9 cellular contexts compared by ENCODE assay signal in genomic region chr20:31868853-31869672, GRCh38. TPM values are rescaled to one million over a fixed set of nuclear protein-coding genes. Genes with fewer than 3 reads are reported as not detected.
DNase-seq lines count a peak whose midpoint lies in the region; ATAC-seq and TF ChIP-seq lines count a peak whose summit lies in the region.
"Had no signal": no experiment of that assay in that cellular context is flagged by ENCODE, and none has a peak within 500 bp of the region (broad histone marks: within the 10 kb centered on the region; RNA-seq: fewer than 3 reads in every experiment).

No MANE protein-coding gene starts in this region.

- CTCF ChIA-PET in activated naive CD4-positive, alpha-beta T cell treated with anti-CD3 and anti-CD28 coated beads, Interleukin-2, amount 10 ng/mL, durations not matched to agents 7 days and 5 days (lab: Charles Lee) = interaction anchor here (1.1 kb wide), 1 partner anchor 17 kb away, joined by 3 read pairs; no protein-coding TSS in a partner anchor

- intact Hi-C loops in lower lobe of right lung (cut with DNase I) = no loop called here

- H3K4me1 Mint-ChIP-seq in activated naive CD4-positive, alpha-beta T cell treated with anti-CD3 and anti-CD28 coated beads, Interleukin-2, amount 10 ng/mL, durations not matched to agents 7 days and 5 days = peaks cover 12% of the 10 kb centered on the region
- H3K4me1 Mint-ChIP-seq in activated naive CD8-positive, alpha-beta T cell treated with anti-CD3 and anti-CD28 coated beads for 36 hours = peaks cover 10% of the 10 kb centered on the region

- peaks cover 18% of the 10 kb centered on the region for H3K27me3 ChIP-seq in lower lobe of right lung (ENCODE audit: low read depth)
- peaks cover 15% of the 10 kb centered on the region for H3K27me3 ChIP-seq in suprapubic skin
- H3K27me3 ChIP-seq: gastroesophageal sphincter had no signal

- TF ChIP-seq CTCF in lower lobe of right lung (IDR thresholded peaks at IDR 0.05) (no peak), suprapubic skin (IDR thresholded peaks at IDR 0.05) (no peak)

- H3K9me3 ChIP-seq in lower lobe of right lung = no peaks in the 10 kb centered on the region
- no peaks in the 10 kb centered on the region for H3K9me3 ChIP-seq in suprapubic skin
- H3K9me3 ChIP-seq: gastroesophageal sphincter had no signal

- 74% methylated on average over 7 of the region's 12 CpGs for WGBS in suprapubic skin

- TF ChIP-seq POLR2A in suprapubic skin (IDR thresholded peaks at IDR 0.05) = no peak

- H3K27me3 Mint-ChIP-seq in activated naive CD4-positive, alpha-beta T cell treated with anti-CD3 and anti-CD28 coated beads, Interleukin-2, amount 10 ng/mL, durations not matched to agents 7 days and 5 days = peaks cover 63% of the 10 kb centered on the region
- H3K27me3 Mint-ChIP-seq in activated naive CD8-positive, alpha-beta T cell treated with anti-CD3 and anti-CD28 coated beads for 36 hours = peaks cover 43% of the 10 kb centered on the region

- H3K4me3 Mint-ChIP-seq in activated naive CD4-positive, alpha-beta T cell treated with anti-CD3 and anti-CD28 coated beads, Interleukin-2, amount 10 ng/mL, durations not matched to agents 7 days and 5 days = peak overlapping the region; percentile 10
- peak overlapping the region; percentile 38 for H3K4me3 Mint-ChIP-seq in activated naive CD8-positive, alpha-beta T cell treated with anti-CD3 and anti-CD28 coated beads for 36 hours

- DNase-seq in activated naive CD4-positive, alpha-beta T cell treated with anti-CD3 and anti-CD28 coated beads, Interleukin-2, amount 10 ng/mL, durations not matched to agents 7 days and 5 days = no peak
- no peak for DNase-seq in activated naive CD4-positive, alpha-beta T cell treated with anti-CD3 and anti-CD28 coated beads, Interleukin-2, amount 50 U/mL, for 16 hours
- DNase-seq in activated naive CD8-positive, alpha-beta T cell treated with anti-CD3 and anti-CD28 coated beads for 36 hours = no peak
- DNase-seq in lower lobe of right lung (no peak), suprapubic skin (ENCODE audit: low spot score in 2 of 2) (peak in 1 of 2 donors; percentile 50), SHP77 treated with DMSO at 0.1 percent for 48 hours (lab: John Stamatoyannopoulos, UW) (no peak), DMS53 (lab: John Stamatoyannopoulos, UW) (no peak)

- no peaks in the 10 kb centered on the region for H3K9me3 Mint-ChIP-seq in activated naive CD4-positive, alpha-beta T cell treated with anti-CD3 and anti-CD28 coated beads, Interleukin-2, amount 10 ng/mL, durations not matched to agents 7 days and 5 days
- no peaks in the 10 kb centered on the region for H3K9me3 Mint-ChIP-seq in activated naive CD8-positive, alpha-beta T cell treated with anti-CD3 and anti-CD28 coated beads for 36 hours

- ATAC-seq in lower lobe of right lung (peak; percentile 2 to 9), GM19324 (IDR thresholded peaks at IDR 0.05; ENCODE audit: low FRiP score, unreplicated experiment) (no peak)

- peaks cover 17% of the 10 kb centered on the region for H3K4me1 ChIP-seq in lower lobe of right lung
- peaks cover 19% of the 10 kb centered on the region for H3K4me1 ChIP-seq in suprapubic skin

- H3K27ac ChIP-seq in lower lobe of right lung (no peak overlapping the region), suprapubic skin (no peak overlapping the region)

- H3K36me3 Mint-ChIP-seq in activated naive CD4-positive, alpha-beta T cell treated with anti-CD3 and anti-CD28 coated beads, Interleukin-2, amount 10 ng/mL, durations not matched to agents 7 days and 5 days = peaks cover 3% of the 10 kb centered on the region
- no peaks in the 10 kb centered on the region for H3K36me3 Mint-ChIP-seq in activated naive CD8-positive, alpha-beta T cell treated with anti-CD3 and anti-CD28 coated beads for 36 hours

- TF ChIP-seq EP300 in suprapubic skin (IDR thresholded peaks at IDR 0.05) = no peak

- H3K4me3 ChIP-seq in lower lobe of right lung (peak overlapping the region; percentile 70), suprapubic skin (peak overlapping the region; percentile 72)

- no peak overlapping the region for H3K27ac Mint-ChIP-seq in activated naive CD4-positive, alpha-beta T cell treated with anti-CD3 and anti-CD28 coated beads, Interleukin-2, amount 10 ng/mL, durations not matched to agents 7 days and 5 days
- no peak overlapping the region for H3K27ac Mint-ChIP-seq in activated naive CD8-positive, alpha-beta T cell treated with anti-CD3 and anti-CD28 coated beads for 36 hours

- no peaks in the 10 kb centered on the region for H3K36me3 ChIP-seq in lower lobe of right lung
- H3K36me3 ChIP-seq in suprapubic skin = no peaks in the 10 kb centered on the region
- H3K36me3 ChIP-seq: gastroesophageal sphincter had no signal

RNA-seq across cellular contexts. Expression of gene DUSP15, which starts 1.3 kb away (rescaled TPM):
- total RNA-seq in activated naive CD8-positive, alpha-beta T cell treated with anti-CD3 and anti-CD28 coated beads for 36 hours = not detected
- total RNA-seq in lower lobe of right lung (0.80 TPM), suprapubic skin (1 to 10 TPM in 3 of 4 donors, not detected in 1; 1.1 to 2.4 (median 1.1) TPM)

RNA-seq across cellular contexts. Expression of gene TTLL9, which starts 1.4 kb away (rescaled TPM):
- not detected for total RNA-seq in activated naive CD8-positive, alpha-beta T cell treated with anti-CD3 and anti-CD28 coated beads for 36 hours
- total RNA-seq in lower lobe of right lung = 5.9 TPM
- under 1 TPM in 2 of 4 donors, not detected in 2; 0.49 to 0.68 TPM for total RNA-seq in suprapubic skin

RNA-seq across cellular contexts. Expression of gene FOXS1, which starts 23.7 kb away (rescaled TPM):
- not detected for total RNA-seq in activated naive CD8-positive, alpha-beta T cell treated with anti-CD3 and anti-CD28 coated beads for 36 hours
- total RNA-seq in lower lobe of right lung = 1.1 TPM
- total RNA-seq in suprapubic skin = not detected

RNA-seq across cellular contexts. Expression of gene MYLK2, which starts 49.9 kb away (rescaled TPM):
- total RNA-seq in activated naive CD8-positive, alpha-beta T cell treated with anti-CD3 and anti-CD28 coated beads for 36 hours = under 1 TPM; 0.21 to 0.36 TPM
- not detected for total RNA-seq in lower lobe of right lung
- total RNA-seq in suprapubic skin = not detected
